In the genomic region with DNA sequence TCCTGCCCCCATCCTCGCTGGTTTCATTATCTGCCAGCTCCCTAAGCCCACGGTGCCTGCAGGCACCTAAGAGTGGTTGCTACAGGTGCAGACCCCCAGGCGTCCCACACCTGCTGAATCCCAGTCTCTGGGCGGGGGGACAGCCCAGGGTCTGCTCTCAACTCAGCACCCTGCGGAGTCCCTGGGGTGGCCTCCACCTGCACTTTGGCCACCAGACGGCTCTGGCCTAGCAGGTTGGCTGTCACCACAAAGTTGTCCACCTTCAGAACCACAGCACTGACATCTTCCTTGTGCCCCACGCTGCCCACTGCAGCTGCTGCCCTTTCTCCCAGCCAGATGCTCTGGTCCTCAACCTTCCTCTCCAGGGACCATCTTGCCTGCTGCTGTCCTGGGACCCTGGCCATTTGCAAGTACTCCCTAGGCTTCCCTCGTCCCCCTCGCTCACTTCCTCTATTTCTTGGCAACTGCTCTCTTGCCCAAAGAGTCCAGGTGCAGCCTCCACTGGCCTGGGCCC, we compare ENCODE assay signal across 15 cellular contexts.
"Had no signal": no experiment of that assay in that cellular context is flagged by ENCODE, and none has a peak within 500 bp of the region (broad histone marks: within the 10 kb centered on the region; RNA-seq: fewer than 3 reads in every experiment).

No MANE protein-coding gene starts in this region.

- ATAC-seq: gastrocnemius medialis; left cardiac atrium; naive thymus-derived CD4-positive, alpha-beta T cell; stimulated activated naive B cell treated with anti-CD40 and anti-IgM and Interleukin-4, amounts not matched to agents 10 μg/mL and 1 μg/mL and 100 μg/mL, for 72 hours had no signal

- DNase-seq: effector memory CD4-positive, alpha-beta T cell; gastrocnemius medialis; glutamatergic neuron; left cardiac atrium; left ventricle myocardium inferior; naive thymus-derived CD4-positive, alpha-beta T cell; nephron progenitor cell; spleen; stimulated activated CD4-positive, alpha-beta T cell treated with anti-CD3 and anti-CD28 coated beads, Interleukin-15, amount 100 ng/mL, for 24 hours; stimulated activated CD4-positive, alpha-beta T cell treated with anti-CD3 and anti-CD28 coated beads, Interleukin-1b, Interleukin-23, amount 100 ng/mL, for 48 hours; stimulated activated CD4-positive, alpha-beta T cell treated with anti-CD3 and anti-CD28 coated beads, Interleukin-4, amount 100 ng/mL, for 24 hours; stimulated activated naive B cell treated with anti-CD40 and anti-IgM and Interleukin-4, amounts not matched to agents 10 μg/mL and 1 μg/mL and 100 μg/mL, for 72 hours; stomach; substantia nigra; transverse colon had no signal

- H3K4me3 Mint-ChIP-seq: naive thymus-derived CD4-positive, alpha-beta T cell; nephron progenitor cell; stimulated activated naive B cell treated with anti-CD40 and anti-IgM and Interleukin-4, amounts not matched to agents 10 μg/mL and 1 μg/mL and 100 μg/mL, for 72 hours had no signal

- H3K27ac Mint-ChIP-seq: nephron progenitor cell; stimulated activated naive B cell treated with anti-CD40 and anti-IgM and Interleukin-4, amounts not matched to agents 10 μg/mL and 1 μg/mL and 100 μg/mL, for 72 hours had no signal
